Comparison of ENCODE assay signal across 29 cellular contexts in the genomic region with DNA sequence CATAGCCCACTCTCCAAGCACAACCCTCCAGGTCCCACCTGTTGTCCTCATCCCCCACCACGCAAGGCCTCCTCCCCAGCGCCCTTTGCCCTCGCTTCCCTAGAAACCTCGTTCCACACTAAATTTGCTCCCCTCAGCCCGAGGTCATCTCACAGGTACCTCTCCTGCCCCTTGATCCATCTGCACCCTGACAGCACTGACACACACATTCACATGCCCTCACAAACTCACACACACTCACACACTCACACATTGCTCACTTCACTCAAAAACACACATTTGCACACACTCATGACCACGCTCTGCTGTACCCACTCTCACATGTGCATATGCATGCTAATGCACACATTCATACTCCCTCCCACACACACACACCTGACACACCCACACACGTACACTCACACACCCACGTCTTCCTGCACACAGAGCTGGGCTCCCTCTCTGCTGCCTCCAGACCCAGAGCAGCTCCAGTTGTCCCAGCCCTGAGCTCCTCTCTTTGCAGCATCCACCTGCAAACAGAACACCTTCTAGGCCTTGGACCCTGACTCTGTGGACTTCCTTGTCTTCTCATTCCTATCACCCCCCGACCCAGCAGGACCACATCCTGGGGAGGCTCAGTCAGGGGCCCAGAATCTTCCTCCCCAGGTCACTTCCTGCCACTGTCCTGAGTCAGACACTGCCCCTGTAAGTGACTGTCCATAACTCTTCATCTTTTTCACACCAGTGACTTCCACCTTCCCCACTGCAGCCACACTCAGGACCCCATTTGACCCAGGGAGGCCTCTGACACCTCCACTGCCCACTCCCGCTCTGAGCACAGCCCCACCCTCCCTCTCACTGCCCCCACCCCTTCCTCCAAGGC. TPM values are rescaled to one million over a fixed set of nuclear protein-coding genes. Genes with fewer than 3 reads are reported as not detected.
DNase-seq lines count a peak whose midpoint lies in the region; ATAC-seq, FAIRE-seq and TF ChIP-seq lines count a peak whose summit lies in the region.
"Had no signal": no experiment of that assay in that cellular context is flagged by ENCODE, and none has a peak within 500 bp of the region (broad histone marks: within the 10 kb centered on the region; RNA-seq: fewer than 3 reads in every experiment).

No MANE protein-coding gene starts in this region.

- no peak overlapping the region for H4K8ac ChIP-seq in trophoblast cell (ENCODE audit: low read depth, low read length)

- no peak overlapping the region for H4K12ac ChIP-seq in trophoblast cell (ENCODE audit: low read depth, low read length)

- H3K27ac ChIP-seq in trophoblast cell (ENCODE audit: low read depth, low read length) (no peak overlapping the region), heart left ventricle (no peak overlapping the region)
- H3K27ac ChIP-seq: 22Rv1, SJSA1 had no signal

- H3K4me1 ChIP-seq in trophoblast cell (ENCODE audit: control insufficient read depth in 1 of 2, insufficient read depth in 2 of 2, low read length in 2 of 2) (no peaks in the 10 kb centered on the region), heart left ventricle (peaks cover 0 to 3% (median 0%) of the 10 kb centered on the region in 12 donors)
- H3K4me1 ChIP-seq: SJSA1 had no signal

- WGBS in trophoblast cell (ENCODE audit: extremely low coverage, insufficient coverage, insufficient read length), result no CpG with 5 or more reads among the region's 10 CpGs
- 74 to 78% (median 77%) methylated on average over 10 of the region's 10 CpGs for WGBS in heart left ventricle, 4 donors

- DNase-seq in T-helper 2 cell treated with Interferon-gamma antibody and Interleukin-4, amounts not matched to agents 5 μg/mL and 100 μg/mL, for 36 hours (ENCODE audit: low spot score), result peak; percentile 14
- DNase-seq in T-helper 2 cell (no peak), HTR-8/SVneo (ENCODE audit: insufficient read length, low spot score) (no peak), endothelial cell (ENCODE audit: low spot score) (no peak), trophoblast cell (no peak), Calu3 (no peak), heart left ventricle (no peak), NCI-H748 treated with DMSO at 0.1 percent for 48 hours (lab: John Stamatoyannopoulos, UW) (no peak)
- DNase-seq: activated CD4-positive, alpha-beta T cell treated with anti-CD3 and anti-CD28 coated beads for 36 hours; activated T-cell treated with anti-CD3 and anti-CD28 coated beads, Interleukin-2, amount 50 U/mL, for 72 hours; CD4-positive, alpha-beta memory T cell; DMS 273 treated with DMSO at 0.1 percent for 48 hours; glutamatergic neuron; HCEC 1CT; mammary epithelial cell; NCI-H1048; NCI-H2029; NCI-H226; nucleus accumbens; small intestine; stimulated activated CD4-positive, alpha-beta T cell treated with anti-CD3 and anti-CD28 coated beads, Interleukin-2, amount 100 ng/mL, for 48 hours; stimulated activated naive CD4-positive, alpha-beta T cell; T-cell had no signal

- H3K4ac ChIP-seq in trophoblast cell (ENCODE audit: low read depth, low read length), result no peak overlapping the region

- no peak overlapping the region for H3K9ac ChIP-seq in trophoblast cell (ENCODE audit: low read length)

- H3K79me2 ChIP-seq in trophoblast cell (ENCODE audit: control insufficient read depth, insufficient read depth, low read length, poor library complexity), result no peaks in the 10 kb centered on the region

- peaks cover 5% of the 10 kb centered on the region for H3K4me1 Mint-ChIP-seq in T-helper 2 cell treated with Interferon-gamma antibody and Interleukin-4, amounts not matched to agents 5 μg/mL and 100 μg/mL, for 36 hours (ENCODE audit: low read depth)
- H3K4me1 Mint-ChIP-seq in endothelial cell (ENCODE audit: unreplicated experiment) (peaks cover 23% of the 10 kb centered on the region), Calu3 (ENCODE audit: low read depth, unreplicated experiment) (no peaks in the 10 kb centered on the region)

- no peak overlapping the region for H3K4me3 Mint-ChIP-seq in T-helper 2 cell treated with Interferon-gamma antibody and Interleukin-4, amounts not matched to agents 5 μg/mL and 100 μg/mL, for 36 hours
- H3K4me3 Mint-ChIP-seq in endothelial cell (ENCODE audit: unreplicated experiment) (peak overlapping the region; percentile 26), Calu3 (ENCODE audit: low read depth, unreplicated experiment) (no peak overlapping the region)
- H3K4me3 Mint-ChIP-seq: activated CD4-positive, alpha-beta T cell treated with anti-CD3 and anti-CD28 coated beads for 36 hours; activated naive CD8-positive, alpha-beta T cell; activated T-cell treated with anti-CD3 and anti-CD28 coated beads, Interleukin-2, amount 50 U/mL, for 72 hours; T-cell had no signal

- no peak for ATAC-seq in heart left ventricle
- ATAC-seq: activated CD4-positive, alpha-beta T cell treated with anti-CD3 and anti-CD28 coated beads for 36 hours; T-cell had no signal

- H3K4me3 ChIP-seq in trophoblast cell (ENCODE audit: low read depth, low read length), result peak overlapping the region; percentile 26
- no peak overlapping the region for H3K4me3 ChIP-seq in heart left ventricle
- H3K4me3 ChIP-seq: SJSA1 had no signal

- no peak overlapping the region for H3K27ac Mint-ChIP-seq in T-helper 2 cell treated with Interferon-gamma antibody and Interleukin-4, amounts not matched to agents 5 μg/mL and 100 μg/mL, for 36 hours
- peak overlapping the region; percentile 16 for H3K27ac Mint-ChIP-seq in endothelial cell (ENCODE audit: unreplicated experiment)
- no peak overlapping the region for H3K27ac Mint-ChIP-seq in Calu3 (ENCODE audit: unreplicated experiment)
- H3K27ac Mint-ChIP-seq: activated CD4-positive, alpha-beta T cell treated with anti-CD3 and anti-CD28 coated beads for 36 hours; activated naive CD8-positive, alpha-beta T cell; activated T-cell treated with anti-CD3 and anti-CD28 coated beads, Interleukin-2, amount 50 U/mL, for 72 hours; T-cell had no signal

- TF ChIP-seq CTCF in endothelial cell (IDR thresholded peaks at IDR 0.05; ENCODE audit: unreplicated experiment) (no peak), Calu3 (IDR thresholded peaks at IDR 0.05; ENCODE audit: unreplicated experiment) (no peak), heart left ventricle (IDR thresholded peaks at IDR 0.05) (no peak)

- H3K4me2 ChIP-seq in trophoblast cell (ENCODE audit: low read length), result no peak overlapping the region

- H3K79me1 ChIP-seq in trophoblast cell (ENCODE audit: low read length), result no peaks in the 10 kb centered on the region

- H4K91ac ChIP-seq in trophoblast cell (ENCODE audit: low read depth, low read length), result no peak overlapping the region

- no peaks in the 10 kb centered on the region for H3K27me3 ChIP-seq in trophoblast cell (ENCODE audit: insufficient read depth, low read length)
- H3K27me3 ChIP-seq in heart left ventricle, result peaks cover 0 to 43% (median 0%) of the 10 kb centered on the region in 9 donors

- no peak overlapping the region for H2BK120ac ChIP-seq in trophoblast cell (ENCODE audit: insufficient read depth, low read length, poor library complexity)

- H2AK5ac ChIP-seq in trophoblast cell (ENCODE audit: low read length), result no peak overlapping the region

- intact Hi-C loops in Calu3 (cut with micrococcal nuclease; ENCODE audit: unreplicated experiment) (no loop called here), heart left ventricle (cut with DNase I) (no loop called here)

- H2AFZ ChIP-seq in trophoblast cell (ENCODE audit: insufficient read depth, low read length, poor library complexity), result no peak overlapping the region

- no peaks in the 10 kb centered on the region for H3K27me3 Mint-ChIP-seq in T-helper 2 cell treated with Interferon-gamma antibody and Interleukin-4, amounts not matched to agents 5 μg/mL and 100 μg/mL, for 36 hours (ENCODE audit: low read depth)
- H3K27me3 Mint-ChIP-seq in endothelial cell (ENCODE audit: unreplicated experiment) (peaks cover 12% of the 10 kb centered on the region), Calu3 (ENCODE audit: unreplicated experiment) (no peaks in the 10 kb centered on the region)
- H3K27me3 Mint-ChIP-seq: activated CD4-positive, alpha-beta T cell treated with anti-CD3 and anti-CD28 coated beads for 36 hours had no signal

- CTCF ChIA-PET in Calu3 (lab: Charles Lee), result interaction anchor here (1.1 kb wide), 1 partner anchor 9 kb away, joined by 3 read pairs; no protein-coding TSS in a partner anchor

- no peaks in the 10 kb centered on the region for H3K36me3 Mint-ChIP-seq in T-helper 2 cell treated with Interferon-gamma antibody and Interleukin-4, amounts not matched to agents 5 μg/mL and 100 μg/mL, for 36 hours (ENCODE audit: low read depth)
- H3K36me3 Mint-ChIP-seq in endothelial cell (ENCODE audit: low read depth, unreplicated experiment), result peaks cover 13% of the 10 kb centered on the region
- H3K36me3 Mint-ChIP-seq in Calu3 (ENCODE audit: insufficient read depth, unreplicated experiment), result no peaks in the 10 kb centered on the region
- H3K36me3 Mint-ChIP-seq: activated naive CD8-positive, alpha-beta T cell; CD4-positive, alpha-beta memory T cell; T-cell had no signal

- no peaks in the 10 kb centered on the region for H3K36me3 ChIP-seq in trophoblast cell (ENCODE audit: control insufficient read depth in 1 of 2, insufficient read depth in 2 of 2, low read length in 2 of 2)
- no peaks in the 10 kb centered on the region for H3K36me3 ChIP-seq in heart left ventricle
- H3K36me3 ChIP-seq: SJSA1 had no signal

- no peak overlapping the region for H3K18ac ChIP-seq in trophoblast cell (ENCODE audit: low read length)

- H2BK12ac ChIP-seq in trophoblast cell (ENCODE audit: low read length), result no peak overlapping the region

- no peak overlapping the region for H3K14ac ChIP-seq in trophoblast cell (ENCODE audit: low read length)

- BruUV-seq in Calu3 (replicated peaks; lab: Mats Ljungman, UMichigan), result no TSS peak

- FAIRE-seq in HTR-8/SVneo (lab: Jason Lieb, UNC), result peak; percentile 88
- FAIRE-seq: small intestine had no signal

- H3K23ac ChIP-seq in trophoblast cell (ENCODE audit: low read length), result no peak overlapping the region

- H3K9me3 ChIP-seq in trophoblast cell (ENCODE audit: insufficient read depth, low read depth, low read length) (peaks cover 8% of the 10 kb centered on the region), heart left ventricle (no peaks in the 10 kb centered on the region)
- H3K9me3 ChIP-seq: SJSA1 had no signal

- no peaks in the 10 kb centered on the region for H3K9me3 Mint-ChIP-seq in T-helper 2 cell treated with Interferon-gamma antibody and Interleukin-4, amounts not matched to agents 5 μg/mL and 100 μg/mL, for 36 hours
- H3K9me3 Mint-ChIP-seq in endothelial cell (ENCODE audit: unreplicated experiment) (peaks cover 3% of the 10 kb centered on the region), Calu3 (ENCODE audit: low read depth, unreplicated experiment) (no peaks in the 10 kb centered on the region)
- H3K9me3 Mint-ChIP-seq: activated T-cell treated with anti-CD3 and anti-CD28 coated beads, Interleukin-2, amount 50 U/mL, for 72 hours; T-cell had no signal

- no peak for TF ChIP-seq POLR2A in heart left ventricle (IDR thresholded peaks at IDR 0.05)

- no peak overlapping the region for H2BK5ac ChIP-seq in trophoblast cell (ENCODE audit: low read depth, low read length, poor library complexity)

RNA-seq across cellular contexts. Expression of a gene that starts 4.9 kb away (rescaled TPM):
- 0.41 TPM for total RNA-seq in endothelial cell (ENCODE audit: unreplicated experiment)
- polyA plus RNA-seq in trophoblast cell (2013), result 0.14 and 0.25 TPM in 2 replicates
- total RNA-seq in Calu3 (2022), result not detected in 2 replicates
- 1 to 10 TPM in 1 of 9 donors, under 1 TPM in 2, not detected in 6; 0.29 to 2.1 (median 0.39) TPM for total RNA-seq in heart left ventricle
- polyA plus RNA-seq in heart left ventricle, result under 1 TPM in 1 of 2 donors, not detected in 1; 0.28 TPM
- total RNA-seq: activated CD4-positive, alpha-beta T cell treated with anti-CD3 and anti-CD28 coated beads for 36 hours; activated T-cell treated with anti-CD3 and anti-CD28 coated beads, Interleukin-2, amount 50 U/mL, for 72 hours; CD4-positive, alpha-beta memory T cell; LHCN-M2; mammary epithelial cell; renal cortical epithelial cell; RPMI7951; SJSA1 had no signal
- polyA plus RNA-seq: CD4-positive, alpha-beta memory T cell; mammary epithelial cell had no signal

RNA-seq across cellular contexts. Expression of a gene that starts 29.6 kb away (rescaled TPM):
- total RNA-seq in endothelial cell (ENCODE audit: unreplicated experiment) (30.4 TPM), Calu3 (2022) (not detected in 2 replicates), heart left ventricle (10 to 100 TPM in 2 of 9 donors, 1 to 10 TPM in 7; 1.5 to 30.1 (median 3.5) TPM)
- not detected in 2 replicates for polyA plus RNA-seq in trophoblast cell (2013)
- 1 to 10 TPM; 1.8 to 2.7 TPM for polyA plus RNA-seq in heart left ventricle
- total RNA-seq: activated CD4-positive, alpha-beta T cell treated with anti-CD3 and anti-CD28 coated beads for 36 hours; activated T-cell treated with anti-CD3 and anti-CD28 coated beads, Interleukin-2, amount 50 U/mL, for 72 hours; LHCN-M2; mammary epithelial cell; renal cortical epithelial cell; RPMI7951; SJSA1; T-cell had no signal
- polyA plus RNA-seq: CD4-positive, alpha-beta memory T cell; mammary epithelial cell had no signal
